ENCODE assay signal across 1 cellular context in genomic region chr21:33815153-33815707, GRCh38.
TF ChIP-seq lines count a peak whose summit lies in the region.

No MANE protein-coding gene starts in this region.

TF ChIP-seq in H1, 55 proteins besides CTCF, POLR2A, EP300 and RAD21:
- TF ChIP-seq SIN3A (conservative IDR thresholded peaks at IDR 0.05 in 1 of 2, IDR thresholded peaks at IDR 0.05 in 1 of 2; ENCODE audit: low read depth in 1 of 2, low read length in 2 of 2): no peak
- TF ChIP-seq EGR1 (IDR thresholded peaks at IDR 0.05; ENCODE audit: borderline replicate concordance, low read depth, low read length): no peak
- TF ChIP-seq POLR2AphosphoS5 (IDR thresholded peaks at IDR 0.05; ENCODE audit: low read depth, low read length): no peak; the same call in 1 of the 2 replicates
- TF ChIP-seq GTF2F1 (IDR thresholded peaks at IDR 0.05; ENCODE audit: borderline replicate concordance, low read depth, low read length): no peak
- TF ChIP-seq CEBPB (IDR thresholded peaks at IDR 0.05; ENCODE audit: low read depth, low read length): no peak
TF ChIP-seq in H1: peak in this region for 0.
